Comparison of ENCODE assay signal across 8 cellular contexts in the genomic region with DNA sequence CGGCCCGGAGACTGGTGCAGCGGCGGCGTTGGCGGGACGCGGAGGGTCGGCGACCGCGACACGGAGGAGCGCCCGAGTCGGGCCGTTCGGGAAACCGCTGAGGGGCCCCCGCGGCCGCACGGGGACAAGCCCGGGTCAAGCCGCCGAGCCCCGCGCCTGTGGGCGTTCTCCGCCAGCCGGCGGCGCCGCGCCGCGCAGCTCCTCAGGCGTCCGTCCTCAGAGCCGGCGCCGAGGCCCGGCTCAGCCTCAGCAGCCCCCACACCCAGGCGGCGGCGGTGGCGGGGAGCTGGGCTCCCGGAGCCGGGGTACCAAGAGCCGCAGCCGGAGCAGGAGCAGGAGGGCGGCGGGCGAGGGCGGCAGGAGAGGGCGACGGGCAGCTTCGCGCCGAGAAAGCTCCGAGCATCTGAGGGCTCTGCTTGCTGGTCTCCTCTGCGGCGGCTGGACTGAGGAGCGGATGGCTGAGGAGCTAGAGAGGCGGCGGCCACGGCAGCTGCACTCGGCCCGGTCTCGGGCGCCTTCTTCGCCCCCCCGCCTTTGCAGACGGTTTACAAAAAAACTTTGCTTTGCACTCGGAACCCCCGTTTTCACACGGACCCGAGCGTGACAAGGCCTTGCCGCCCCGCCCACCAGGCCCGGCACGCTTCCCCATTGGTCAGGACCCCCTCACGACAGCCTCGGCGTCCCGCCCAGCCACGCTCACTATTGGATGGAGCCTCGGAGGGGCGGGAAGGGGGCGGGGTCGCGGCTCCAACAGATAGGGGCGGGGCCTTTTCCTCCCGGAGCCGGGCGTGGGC. TPM values are rescaled to one million over a fixed set of nuclear protein-coding genes. Genes with fewer than 3 reads are reported as not detected.
DNase-seq lines count a peak whose midpoint lies in the region; ATAC-seq and TF ChIP-seq lines count a peak whose summit lies in the region.

A gene with protein sequence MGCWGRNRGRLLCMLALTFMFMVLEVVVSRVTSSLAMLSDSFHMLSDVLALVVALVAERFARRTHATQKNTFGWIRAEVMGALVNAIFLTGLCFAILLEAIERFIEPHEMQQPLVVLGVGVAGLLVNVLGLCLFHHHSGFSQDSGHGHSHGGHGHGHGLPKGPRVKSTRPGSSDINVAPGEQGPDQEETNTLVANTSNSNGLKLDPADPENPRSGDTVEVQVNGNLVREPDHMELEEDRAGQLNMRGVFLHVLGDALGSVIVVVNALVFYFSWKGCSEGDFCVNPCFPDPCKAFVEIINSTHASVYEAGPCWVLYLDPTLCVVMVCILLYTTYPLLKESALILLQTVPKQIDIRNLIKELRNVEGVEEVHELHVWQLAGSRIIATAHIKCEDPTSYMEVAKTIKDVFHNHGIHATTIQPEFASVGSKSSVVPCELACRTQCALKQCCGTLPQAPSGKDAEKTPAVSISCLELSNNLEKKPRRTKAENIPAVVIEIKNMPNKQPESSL (minus strand): TSS at position 522 of the 794 bp plus-strand sequence. CDS start 549 bp downstream, outside the sequence.

- peaks cover 5% of the 10 kb centered on the region; the same call in 1 of the 2 replicates for H3K36me3 ChIP-seq in PC-3 (ENCODE audit: low read depth, low read length)
- peaks cover 15% of the 10 kb centered on the region for H3K36me3 ChIP-seq in muscle layer of colon (ENCODE audit: insufficient read depth, low read length)

- peaks cover 46% of the 10 kb centered on the region for H3K79me2 ChIP-seq in PC-3 (ENCODE audit: low read length)

- peak; percentile 80 for ATAC-seq in GM21576 (IDR thresholded peaks at IDR 0.05; ENCODE audit: unreplicated experiment)
- ATAC-seq in PC-3: peak; percentile 84

- no peaks in the 10 kb centered on the region for H3K9me2 ChIP-seq in PC-3 (replicated peaks; ENCODE audit: low read length)

- no peak for TF ChIP-seq CTCF in PC-3 (conservative IDR thresholded peaks at IDR 0.05; ENCODE audit: low read depth, low read length)

- H3K4me3 ChIP-seq in PC-3 (ENCODE audit: low read length) (peak within 1 kb of the TSS; percentile 86), muscle layer of colon (ENCODE audit: low read depth in 1 of 2, low read length in 2 of 2) (peak within 1 kb of the TSS; percentile 69 to 81)

- DNase-seq in DMS114 treated with DMSO at 0.1 percent for 48 hours (lab: John Stamatoyannopoulos, UW; ENCODE audit: unreplicated experiment) (peak; percentile 89), PC-3 (peak; percentile 99), erythroblast (lab: John Stamatoyannopoulos, UW) (peak; percentile 99 to 100)
- DNase-seq in activated T-cell treated with anti-CD3 and anti-CD28 coated beads, Interleukin-2, amount 50 U/mL, for 1 hour: peak; percentile 99
- DNase-seq in stimulated activated CD8-positive, alpha-beta memory T cell treated with anti-CD3 and anti-CD28 coated beads, Interleukin-7, amount 100 ng/mL, for 24 hours (ENCODE audit: low read depth): peak; percentile 100

- peak within 1 kb of the TSS; percentile 85 for H3K4me2 ChIP-seq in PC-3 (ENCODE audit: low read length)

- H3K27me3 ChIP-seq in PC-3 (ENCODE audit: low read length) (no peaks in the 10 kb centered on the region), muscle layer of colon (ENCODE audit: control insufficient read depth in 1 of 2, insufficient read depth in 2 of 2, low read length in 2 of 2) (no peaks in the 10 kb centered on the region)

- peak; percentile 83 for TF ChIP-seq POLR2A in erythroblast (IDR thresholded peaks at IDR 0.05; ENCODE audit: low read length)

- CTCF ChIA-PET in PC-3 (lab: Charles Lee): interaction anchor here (0.7 to 0.9 kb wide), 3 partner anchors 51 to 75 kb away, joined by 3 to 5 read pairs (median 3); no protein-coding TSS in a partner anchor

- no TSS peak for BruUV-seq in PC-3 (replicated peaks; lab: Mats Ljungman, UMichigan)

- H3F3A ChIP-seq in PC-3 (ENCODE audit: low read length, unreplicated experiment): no peaks in the 10 kb centered on the region

- 0 out of 2 replicates have a peak, but pooled peaks cover 9% of the 10 kb centered on the region for H4K20me1 ChIP-seq in PC-3 (ENCODE audit: low read length)

- TF ChIP-seq RAD21 in Ishikawa (IDR thresholded peaks at IDR 0.05; ENCODE audit: low read depth): no peak

- POLR2A ChIA-PET in PC-3 (lab: Charles Lee; ENCODE audit: unreplicated experiment): interaction anchor here (0.6 to 0.9 kb wide), 6 partner anchors 70 to 1930 kb away, joined by 4 to 18 read pairs (median 6); no protein-coding TSS in a partner anchor

- peaks cover 36% of the 10 kb centered on the region for H3K4me1 ChIP-seq in PC-3 (ENCODE audit: insufficient read depth, low read length)
- H3K4me1 ChIP-seq in muscle layer of colon (ENCODE audit: insufficient read depth, low read length): peaks cover 45% of the 10 kb centered on the region

- intact Hi-C loops in PC-3 (cut with micrococcal nuclease): loop anchor here (1.0 to 10.0 kb wide), 6 partner anchors 65 to 257 kb away; no protein-coding TSS in a partner anchor

- H3K9me3 ChIP-seq in PC-3 (ENCODE audit: low read length) (no peaks in the 10 kb centered on the region), muscle layer of colon (ENCODE audit: low read length) (no peaks in the 10 kb centered on the region)

- TF ChIP-seq EP300 in Ishikawa (IDR thresholded peaks at IDR 0.05; ENCODE audit: borderline replicate concordance): no peak

- peak within 1 kb of the TSS; percentile 93 for H2AFZ ChIP-seq in PC-3 (ENCODE audit: low read length)

- H3K9ac ChIP-seq in PC-3 (ENCODE audit: low read length): peak within 1 kb of the TSS; percentile 77
- H3K9ac ChIP-seq in muscle layer of colon (ENCODE audit: low read length): peak within 1 kb of the TSS; percentile 82

- H3K27ac ChIP-seq in PC-3 (ENCODE audit: low read length) (peak within 1 kb of the TSS; percentile 24; the same call in 1 of the 2 replicates), muscle layer of colon (ENCODE audit: low read depth, low read length) (peak within 1 kb of the TSS; percentile 95)

TF ChIP-seq in Ishikawa, 13 proteins besides CTCF, POLR2A, EP300 and RAD21:
- TF ChIP-seq YY1 (IDR thresholded peaks at IDR 0.05; ENCODE audit: low read depth) (no peak), TAF1 (IDR thresholded peaks at IDR 0.05; ENCODE audit: low read depth) (no peak; the same call in none of the 2 replicates), EGR1 (IDR thresholded peaks at IDR 0.05) (peak; percentile 6; the same call in 1 of the 2 replicates), TCF12 (IDR thresholded peaks at IDR 0.05; ENCODE audit: low read depth) (no peak), MAX (IDR thresholded peaks at IDR 0.05) (no peak), CREB1 (IDR thresholded peaks at IDR 0.05; ENCODE audit: low read depth) (peak; percentile 70)

RNA-seq across cellular contexts. Expression of the gene that starts here (rescaled TPM):
- total RNA-seq in PC-3 (2014; rRNA removed): 6.7 and 8.2 TPM in 2 replicates

Comparison
In these comparisons a context has a peak if more than half of its experiments do, and no peak if none do; other contexts are left out.
1. Peak in every context shown above with its lines: DNase-seq, ATAC-seq, H3K4me3 ChIP-seq and H3K27ac ChIP-seq.